8 cellular contexts compared by ENCODE assay signal in the genomic region with DNA sequence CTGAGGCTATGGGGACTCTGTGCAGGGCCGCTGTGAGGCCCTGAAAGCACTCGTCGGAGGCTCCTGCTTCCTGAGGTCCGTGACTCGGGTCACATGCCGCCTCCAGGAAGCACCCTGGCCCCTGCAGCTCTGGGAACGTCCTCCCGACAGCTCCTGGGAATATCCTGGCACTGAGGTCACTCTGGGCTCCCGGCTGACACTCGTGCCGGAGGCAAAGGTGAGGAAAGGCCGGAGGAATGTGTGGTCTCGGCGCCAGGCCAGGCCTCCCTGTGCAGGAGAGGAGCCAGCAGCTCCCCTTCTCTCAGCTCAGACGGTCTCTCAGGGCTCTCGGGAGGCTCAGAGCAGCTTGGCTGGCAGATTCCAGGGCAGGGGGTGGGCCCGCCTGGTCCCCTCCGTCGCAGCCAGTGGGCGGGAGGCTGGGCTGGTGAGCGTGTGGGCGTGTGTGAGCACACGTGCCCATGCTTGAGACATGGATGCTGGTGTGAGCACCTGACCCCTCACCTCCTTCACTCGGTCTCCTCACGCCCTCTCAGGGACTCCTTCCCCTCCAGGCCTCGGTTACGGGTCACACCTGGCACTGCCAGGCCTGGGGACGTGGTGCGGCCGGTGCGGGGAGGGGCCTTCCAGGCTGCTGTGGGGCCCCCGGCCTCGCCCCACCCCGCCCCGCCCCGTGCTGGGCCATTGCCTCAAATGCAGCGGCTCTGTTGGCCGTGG. TPM values are rescaled to one million over a fixed set of nuclear protein-coding genes. Genes with fewer than 3 reads are reported as not detected.
DNase-seq lines count a peak whose midpoint lies in the region; ATAC-seq and TF ChIP-seq lines count a peak whose summit lies in the region.

No MANE protein-coding gene starts in this region.

- H3K4me1 Mint-ChIP-seq in MCF 10A (ENCODE audit: insufficient read depth, unreplicated experiment): peaks cover 4% of the 10 kb centered on the region

- no peak for TF ChIP-seq CTCF in Panc1 (IDR thresholded peaks at IDR 0.05)
- TF ChIP-seq CTCF in MCF 10A (IDR thresholded peaks at IDR 0.05; ENCODE audit: unreplicated experiment): no peak
- no peak for TF ChIP-seq CTCF in smooth muscle cell (IDR thresholded peaks at IDR 0.05; ENCODE audit: borderline replicate concordance, insufficient read depth, poor library complexity, severe bottlenecking)

- no TSS peak for BruUV-seq in Panc1 (replicated peaks; lab: Mats Ljungman, UMichigan)
- BruUV-seq in MCF 10A (replicated peaks; lab: Mats Ljungman, UMichigan): no TSS peak

- in situ Hi-C loops in Panc1 (cut with HindIII; ENCODE audit: low pct_unique_long_range_greater_than_20kb, low sequenced_read_pairs): no loop called here

- H3K9me3 Mint-ChIP-seq in MCF 10A (ENCODE audit: unreplicated experiment): no peaks in the 10 kb centered on the region

- ATAC-seq in HG02885 (IDR thresholded peaks at IDR 0.05; ENCODE audit: poor library complexity, unreplicated experiment) (peak; percentile 54), Panc1 (peak; percentile 86), GM19023 (IDR thresholded peaks at IDR 0.05; ENCODE audit: unreplicated experiment) (no peak)

- H3K9me3 ChIP-seq in Panc1 (ENCODE audit: control insufficient read depth, insufficient read depth, low read depth, low read length) (no peaks in the 10 kb centered on the region), smooth muscle cell (replicated peaks; ENCODE audit: low read depth) (no peaks in the 10 kb centered on the region)

- CTCF ChIA-PET in Panc1 (lab: Charles Lee) (interaction anchor here (0.6 kb wide), 1 partner anchor 14 kb away, joined by 3 read pairs; no protein-coding TSS in a partner anchor), MCF 10A (lab: Yijun Ruan, JAX) (interaction anchor here (0.6 to 1.2 kb wide), 3 partner anchors 95 to 321 kb away, joined by 3 to 6 read pairs (median 4); no protein-coding TSS in a partner anchor)

- H3K9ac ChIP-seq in smooth muscle cell (ENCODE audit: low read depth): peak overlapping the region; percentile 23

- H3K36me3 ChIP-seq in Panc1 (ENCODE audit: control insufficient read depth, insufficient read depth, low read length): no peaks in the 10 kb centered on the region
- no peaks in the 10 kb centered on the region for H3K36me3 ChIP-seq in smooth muscle cell (ENCODE audit: low read depth)

- H3K27me3 Mint-ChIP-seq in MCF 10A (ENCODE audit: insufficient read depth, unreplicated experiment): no peaks in the 10 kb centered on the region

- H3K79me2 ChIP-seq in smooth muscle cell (ENCODE audit: low read depth): no peaks in the 10 kb centered on the region

- H2AFZ ChIP-seq in smooth muscle cell (ENCODE audit: low read depth): no peak overlapping the region

- 5% methylated on average over 24 of the region's 38 CpGs for WGBS in smooth muscle cell (ENCODE audit: low lambda C conversion rate)

- DNase-seq in DMS53 treated with DMSO at 0.1 percent for 48 hours (lab: John Stamatoyannopoulos, UW; ENCODE audit: unreplicated experiment) (peak; percentile 72), Panc1 (ENCODE audit: low read depth, low spot score) (peak; percentile 89), MCF 10A (ENCODE audit: unreplicated experiment) (peak; percentile 97), iPS-NIHi11 (ENCODE audit: low spot score) (peak; percentile 80), smooth muscle cell (lab: John Stamatoyannopoulos, UW; ENCODE audit: unreplicated experiment) (peak; percentile 51)
- DNase-seq in NK-92 treated with Interleukin-12 subunit alpha and Interleukin-12 subunit beta, amount 100 ng/mL, for 24 hours (lab: John Stamatoyannopoulos, UW): no peak

- intact Hi-C loops in Panc1 (cut with micrococcal nuclease; ENCODE audit: unreplicated experiment): no loop called here
- intact Hi-C loops in MCF 10A (cut with micrococcal nuclease): loop anchor here (1.0 kb wide), 1 partner anchor 37 kb away; the partner anchor contains the start of gene C1orf159

- no peaks in the 10 kb centered on the region for H3K27me3 ChIP-seq in Panc1 (ENCODE audit: control insufficient read depth, insufficient read depth, low read length)
- H3K27me3 ChIP-seq in smooth muscle cell (ENCODE audit: low read depth): no peaks in the 10 kb centered on the region

- H3K4me1 ChIP-seq in Panc1 (ENCODE audit: control insufficient read depth, insufficient read depth, low read length) (peaks cover 5% of the 10 kb centered on the region), smooth muscle cell (ENCODE audit: low read depth) (peaks cover 5% of the 10 kb centered on the region)

- POLR2A ChIA-PET in Panc1 (lab: Charles Lee) (interaction anchor here (0.7 kb wide), 1 partner anchor 12 kb away, joined by 3 read pairs; no protein-coding TSS in a partner anchor), MCF 10A (lab: Yijun Ruan, JAX) (interaction anchor here (0.6 to 1.3 kb wide), 5 partner anchors 20 to 192 kb away, joined by 3 to 6 read pairs (median 4); partner anchors contain the start of gene C1orf159)

- peak overlapping the region; percentile 69 for H3K4me3 Mint-ChIP-seq in MCF 10A (ENCODE audit: unreplicated experiment)

- H4K20me1 ChIP-seq in smooth muscle cell (ENCODE audit: low read depth): no peaks in the 10 kb centered on the region

- H3K27ac Mint-ChIP-seq in MCF 10A (ENCODE audit: low read depth, unreplicated experiment): peak overlapping the region; percentile 76

- peaks cover 11% of the 10 kb centered on the region for H3K36me3 Mint-ChIP-seq in MCF 10A (ENCODE audit: insufficient read depth, unreplicated experiment)

- H3F3A ChIP-seq in smooth muscle cell (ENCODE audit: low read depth): no peaks in the 10 kb centered on the region

- peak overlapping the region; percentile 83 for H3K27ac ChIP-seq in Panc1 (ENCODE audit: low read length)
- peak overlapping the region; percentile 70 for H3K27ac ChIP-seq in smooth muscle cell (ENCODE audit: low read depth)

- H3K4me3 ChIP-seq in Panc1 (ENCODE audit: low read depth in 2 of 2, low read length in 2 of 2) (peak overlapping the region; percentile 37 to 53), smooth muscle cell (peak overlapping the region; percentile 41)

- H3K4me2 ChIP-seq in smooth muscle cell: peak overlapping the region; percentile 82

RNA-seq across cellular contexts. Expression of gene RNF223, which starts 5.5 kb away (rescaled TPM):
- total RNA-seq in Panc1 (2021; ENCODE audit: unreplicated experiment) (0.08 TPM), MCF 10A (2022) (0.30 and 0.37 TPM in 2 replicates), smooth muscle cell (0.81 and 4.3 TPM in 2 replicates)
- polyA plus RNA-seq in Panc1 (2012; ENCODE audit: insufficient read length): not detected
- polyA plus RNA-seq in smooth muscle cell: 1.6 and 1.9 TPM in 2 replicates

RNA-seq across cellular contexts. Expression of gene C1orf159, which starts 36.3 kb away (rescaled TPM):
- total RNA-seq in Panc1 (2021; ENCODE audit: unreplicated experiment): 28.8 TPM
- polyA plus RNA-seq in Panc1 (2012; ENCODE audit: insufficient read length): 25.8 TPM
- total RNA-seq in MCF 10A (2022): 15.7 and 18.6 TPM in 2 replicates
- total RNA-seq in smooth muscle cell: 9.3 and 24.5 TPM in 2 replicates
- polyA plus RNA-seq in smooth muscle cell: 20.2 and 27.1 TPM in 2 replicates

RNA-seq across cellular contexts. Expression of gene AGRN, which starts 59.6 kb away (rescaled TPM):
- total RNA-seq in Panc1 (2021; ENCODE audit: unreplicated experiment): 153 TPM
- polyA plus RNA-seq in Panc1 (2012; ENCODE audit: insufficient read length): 160 TPM
- 286 and 303 TPM in 2 replicates for total RNA-seq in MCF 10A (2022)
- total RNA-seq in smooth muscle cell: 24.7 and 28.9 TPM in 2 replicates
- 17.5 and 31.0 TPM in 2 replicates for polyA plus RNA-seq in smooth muscle cell
